16 cellular contexts compared by ENCODE assay signal in genomic region chr21:35006771-35007170, GRCh38. TPM values are rescaled to one million over a fixed set of nuclear protein-coding genes. Genes with fewer than 3 reads are reported as not detected.
DNase-seq lines count a peak whose midpoint lies in the region; ATAC-seq and TF ChIP-seq lines count a peak whose summit lies in the region.
"Had no signal": no experiment of that assay in that cellular context is flagged by ENCODE, and none has a peak within 500 bp of the region (broad histone marks: within the 10 kb centered on the region; RNA-seq: fewer than 3 reads in every experiment).

No MANE protein-coding gene starts in this region.

- H3K36me3 Mint-ChIP-seq in activated T-cell treated with anti-CD3 and anti-CD28 coated beads, Interleukin-2, amount 50 U/mL, for 72 hours (ENCODE audit: insufficient read depth in 2 of 2), result no peaks in the 10 kb centered on the region
- peaks cover 20% of the 10 kb centered on the region for H3K36me3 Mint-ChIP-seq in activated T-cell treated with anti-CD3 and anti-CD28 coated beads, Interleukin-2, amount 50 U/mL, for 24 hours (ENCODE audit: low read depth)
- peaks cover 13% of the 10 kb centered on the region for H3K36me3 Mint-ChIP-seq in central memory CD8-positive, alpha-beta T cell (ENCODE audit: insufficient read depth)
- H3K36me3 Mint-ChIP-seq in stimulated activated effector memory CD8-positive, alpha-beta T cell treated with anti-CD3 and anti-CD28 coated beads, Interleukin-12 subunit alpha, Interleukin-12 subunit beta, amount 100 ng/mL, for 72 hours, result no peaks in the 10 kb centered on the region

- H3K4me1 ChIP-seq in DND-41 (ENCODE audit: insufficient read depth, low read length), result peaks cover 82% of the 10 kb centered on the region
- H3K4me1 ChIP-seq: A549 had no signal

- H3K36me3 ChIP-seq in DND-41 (ENCODE audit: insufficient read depth, low read length), result peaks cover 70% of the 10 kb centered on the region
- H3K36me3 ChIP-seq: Peyer's patch had no signal

- no peaks in the 10 kb centered on the region for H3K9me3 Mint-ChIP-seq in activated T-cell treated with anti-CD3 and anti-CD28 coated beads, Interleukin-2, amount 50 U/mL, for 72 hours
- peaks cover 2% of the 10 kb centered on the region for H3K9me3 Mint-ChIP-seq in activated T-cell treated with anti-CD3 and anti-CD28 coated beads, Interleukin-2, amount 50 U/mL, for 24 hours
- no peaks in the 10 kb centered on the region for H3K9me3 Mint-ChIP-seq in central memory CD8-positive, alpha-beta T cell
- H3K9me3 Mint-ChIP-seq in stimulated activated effector memory CD8-positive, alpha-beta T cell treated with anti-CD3 and anti-CD28 coated beads, Interleukin-12 subunit alpha, Interleukin-12 subunit beta, amount 100 ng/mL, for 72 hours, result no peaks in the 10 kb centered on the region

- no peaks in the 10 kb centered on the region for H3K27me3 Mint-ChIP-seq in activated T-cell treated with anti-CD3 and anti-CD28 coated beads, Interleukin-2, amount 50 U/mL, for 72 hours (ENCODE audit: low read depth)
- H3K27me3 Mint-ChIP-seq in activated T-cell treated with anti-CD3 and anti-CD28 coated beads, Interleukin-2, amount 50 U/mL, for 24 hours, result no peaks in the 10 kb centered on the region
- no peaks in the 10 kb centered on the region for H3K27me3 Mint-ChIP-seq in central memory CD8-positive, alpha-beta T cell

- peak overlapping the region; percentile 56 for H3K27ac ChIP-seq in DND-41 (ENCODE audit: low read length)
- H3K27ac ChIP-seq: A549, Peyer's patch had no signal

- no peaks in the 10 kb centered on the region for H3K9me3 ChIP-seq in DND-41 (ENCODE audit: insufficient read depth, low read length, severe bottlenecking)
- H3K9me3 ChIP-seq: A549, Peyer's patch had no signal

- H3K79me2 ChIP-seq in DND-41 (ENCODE audit: insufficient read depth, low read length), result peaks cover 98% of the 10 kb centered on the region

- no peak for DNase-seq in activated T-cell treated with anti-CD3 and anti-CD28 coated beads, Interleukin-2, amount 50 U/mL, for 72 hours
- DNase-seq in activated T-cell treated with anti-CD3 and anti-CD28 coated beads, Interleukin-2, amount 50 U/mL, for 24 hours, result no peak
- no peak for DNase-seq in DND-41
- no peak for DNase-seq in central memory CD8-positive, alpha-beta T cell (ENCODE audit: low spot score in 2 of 2)
- DNase-seq in stimulated activated effector memory CD8-positive, alpha-beta T cell treated with anti-CD3 and anti-CD28 coated beads, Interleukin-12 subunit alpha, Interleukin-12 subunit beta, amount 100 ng/mL, for 72 hours (ENCODE audit: low spot score in 2 of 2), result no peak
- DNase-seq in stimulated activated CD4-positive, alpha-beta T cell treated with anti-CD3 and anti-CD28 coated beads, Interleukin-4, amount 100 ng/mL, for 1 hour, result no peak
- DNase-seq: KG1, MM.1S, NCI-H1105 treated with DMSO at 0.1 percent for 48 hours, NCI-H2029 treated with DMSO at 0.1 percent for 48 hours, NCI-H510A treated with DMSO at 0.1 percent for 48 hours, Peyer's patch, Right ventricle myocardium superior had no signal

- no peak overlapping the region for H3K27ac Mint-ChIP-seq in activated T-cell treated with anti-CD3 and anti-CD28 coated beads, Interleukin-2, amount 50 U/mL, for 72 hours
- H3K27ac Mint-ChIP-seq in activated T-cell treated with anti-CD3 and anti-CD28 coated beads, Interleukin-2, amount 50 U/mL, for 24 hours, result no peak overlapping the region
- H3K27ac Mint-ChIP-seq in central memory CD8-positive, alpha-beta T cell (ENCODE audit: low read depth), result no peak overlapping the region
- H3K27ac Mint-ChIP-seq in stimulated activated effector memory CD8-positive, alpha-beta T cell treated with anti-CD3 and anti-CD28 coated beads, Interleukin-12 subunit alpha, Interleukin-12 subunit beta, amount 100 ng/mL, for 72 hours, result peak overlapping the region; percentile 85

- H3K9ac ChIP-seq in DND-41 (ENCODE audit: low read depth, low read length), result no peak overlapping the region

- ATAC-seq in activated T-cell treated with anti-CD3 and anti-CD28 coated beads, Interleukin-2, amount 50 U/mL, for 72 hours (replicated peaks in 1 of 2), result peak; percentile 22 to 29
- ATAC-seq in DND-41 (ENCODE audit: insufficient read depth, low read depth) (no peak), HG03378 (IDR thresholded peaks at IDR 0.05; ENCODE audit: unreplicated experiment) (no peak), GM18517 (IDR thresholded peaks at IDR 0.05; ENCODE audit: unreplicated experiment) (no peak)
- ATAC-seq in central memory CD8-positive, alpha-beta T cell (replicated peaks; ENCODE audit: extremely low read depth, poor library complexity, severe bottlenecking), result no peak
- no peak for ATAC-seq in stimulated activated effector memory CD8-positive, alpha-beta T cell treated with anti-CD3 and anti-CD28 coated beads, Interleukin-12 subunit alpha, Interleukin-12 subunit beta, amount 100 ng/mL, for 72 hours
- ATAC-seq: A549 had no signal

- no peak overlapping the region for H3K4me3 ChIP-seq in DND-41 (ENCODE audit: low read depth in 1 of 2, low read length in 2 of 2)
- H3K4me3 ChIP-seq: A549, Peyer's patch had no signal

- TF ChIP-seq CTCF in DND-41 (IDR thresholded peaks at IDR 0.05; ENCODE audit: borderline replicate concordance, extremely low read depth, low read length, poor library complexity, severe bottlenecking), result no peak

- H3K4me2 ChIP-seq in DND-41 (ENCODE audit: insufficient read depth, low read length), result no peak overlapping the region
- H3K4me2 ChIP-seq: A549 had no signal

- peak overlapping the region in 1 of 2 donors; percentile 5 for H3K4me3 Mint-ChIP-seq in activated T-cell treated with anti-CD3 and anti-CD28 coated beads, Interleukin-2, amount 50 U/mL, for 72 hours
- no peak overlapping the region for H3K4me3 Mint-ChIP-seq in activated T-cell treated with anti-CD3 and anti-CD28 coated beads, Interleukin-2, amount 50 U/mL, for 24 hours
- peak overlapping the region; percentile 17 for H3K4me3 Mint-ChIP-seq in central memory CD8-positive, alpha-beta T cell
- no peak overlapping the region for H3K4me3 Mint-ChIP-seq in stimulated activated effector memory CD8-positive, alpha-beta T cell treated with anti-CD3 and anti-CD28 coated beads, Interleukin-12 subunit alpha, Interleukin-12 subunit beta, amount 100 ng/mL, for 72 hours

- H4K20me1 ChIP-seq in DND-41 (ENCODE audit: insufficient read depth, low read length), result peaks cover 36% of the 10 kb centered on the region

- H3K27me3 ChIP-seq in DND-41 (ENCODE audit: insufficient read depth, low read length, poor library complexity), result no peaks in the 10 kb centered on the region
- H3K27me3 ChIP-seq: Peyer's patch had no signal

- peaks cover 93% of the 10 kb centered on the region for H3K4me1 Mint-ChIP-seq in activated T-cell treated with anti-CD3 and anti-CD28 coated beads, Interleukin-2, amount 50 U/mL, for 72 hours (ENCODE audit: low read depth)
- peaks cover 94% of the 10 kb centered on the region for H3K4me1 Mint-ChIP-seq in activated T-cell treated with anti-CD3 and anti-CD28 coated beads, Interleukin-2, amount 50 U/mL, for 24 hours (ENCODE audit: low read depth)
- H3K4me1 Mint-ChIP-seq in central memory CD8-positive, alpha-beta T cell, result peaks cover 81% of the 10 kb centered on the region
- peaks cover 92% of the 10 kb centered on the region for H3K4me1 Mint-ChIP-seq in stimulated activated effector memory CD8-positive, alpha-beta T cell treated with anti-CD3 and anti-CD28 coated beads, Interleukin-12 subunit alpha, Interleukin-12 subunit beta, amount 100 ng/mL, for 72 hours

- no peak overlapping the region for H2AFZ ChIP-seq in DND-41 (ENCODE audit: low read depth, low read length)

RNA-seq across cellular contexts. Expression of gene RUNX1, which starts 42.3 kb away (rescaled TPM):
- total RNA-seq in activated T-cell treated with anti-CD3 and anti-CD28 coated beads, Interleukin-2, amount 50 U/mL, for 72 hours, result 10 to 100 TPM; 36.6 to 56.2 TPM

Comparison
In these comparisons a context has a peak if more than half of its experiments do, and no peak if none do; other contexts are left out.
1. ATAC-seq: peak in activated T-cell treated with anti-CD3 and anti-CD28 coated beads, Interleukin-2, amount 50 U/mL, for 72 hours (2 of 2); none in DND-41 (single experiment), central memory CD8-positive, alpha-beta T cell (single experiment), stimulated activated effector memory CD8-positive, alpha-beta T cell treated with anti-CD3 and anti-CD28 coated beads, Interleukin-12 subunit alpha, Interleukin-12 subunit beta, amount 100 ng/mL, for 72 hours (single experiment), HG03378 (single experiment) and GM18517 (single experiment).